Comparison of ENCODE assay signal across 17 cellular contexts in genomic region chr17:77862890-77863813, GRCh38.
A peak's percentile ranks its signal among the peaks of the same experiment; 100 is the strongest.
DNase-seq lines count a peak whose midpoint lies in the region; ATAC-seq and TF ChIP-seq lines count a peak whose summit lies in the region.
"Had no signal": no experiment of that assay in that cellular context is flagged by ENCODE, and none has a peak within 500 bp of the region (broad histone marks: within the 10 kb centered on the region; RNA-seq: fewer than 3 reads in every experiment).

No MANE protein-coding gene starts in this region.

- no peaks in the 10 kb centered on the region for H3K9me3 ChIP-seq in BLaER1 treated with 17β-estradiol and CSF1 and Interleukin-3, amounts not matched to agents 10 nM and 100 nM (replicated peaks in 1 of 11)
- H3K9me3 ChIP-seq: gastrocnemius medialis had no signal

- TF ChIP-seq CTCF in GM23338 (conservative IDR thresholded peaks at IDR 0.05; ENCODE audit: low read depth in 2 of 2), result no peak
- TF ChIP-seq CTCF in brain (conservative IDR thresholded peaks at IDR 0.05), result no peak

- H3F3A ChIP-seq in GM23338 (replicated peaks; ENCODE audit: low read depth), result no peaks in the 10 kb centered on the region

- no peak for DNase-seq in GM23338 (ENCODE audit: low spot score)
- DNase-seq in naive thymus-derived CD8-positive, alpha-beta T cell, result peak in 1 of 10 donors; percentile 44
- no peak for DNase-seq in NCI-H187 treated with DMSO at 0.1 percent for 48 hours (lab: John Stamatoyannopoulos, UW)
- DNase-seq: activated gamma-delta T cell; CD4-positive, alpha-beta T cell; effector memory CD4-positive, alpha-beta T cell; gastrocnemius medialis; H9; Karpas-422; RPMI8226; stimulated activated naive B cell treated with anti-CD40 and anti-IgM and Interleukin-4, amounts not matched to agents 10 μg/mL and 1 μg/mL and 100 μg/mL, for 72 hours had no signal

- H3K4me3 Mint-ChIP-seq in GM23338, result no peak overlapping the region
- H3K4me3 Mint-ChIP-seq in brain, result no peak overlapping the region
- H3K4me3 Mint-ChIP-seq in naive thymus-derived CD8-positive, alpha-beta T cell, result peak overlapping the region in 1 of 10 donors; percentile 7
- H3K4me3 Mint-ChIP-seq: CD4-positive, alpha-beta T cell; H9; stimulated activated naive B cell treated with anti-CD40 and anti-IgM and Interleukin-4, amounts not matched to agents 10 μg/mL and 1 μg/mL and 100 μg/mL, for 72 hours had no signal

- H3K9me2 ChIP-seq in GM23338 (ENCODE audit: insufficient read depth), result no peaks in the 10 kb centered on the region; the same call in 1 of the 2 replicates

- H3K4me3 ChIP-seq in BLaER1 treated with 17β-estradiol and CSF1 and Interleukin-3, amounts not matched to agents 10 nM and 100 nM, result no peak overlapping the region
- H3K4me3 ChIP-seq in GM23338, result no peak overlapping the region
- H3K4me3 ChIP-seq: gastrocnemius medialis had no signal

- peak overlapping the region; percentile 78 to 95 (median 91) for H3K4me2 ChIP-seq in BLaER1 treated with 17β-estradiol and CSF1 and Interleukin-3, amounts not matched to agents 10 nM and 100 nM
- no peak overlapping the region for H3K4me2 ChIP-seq in GM23338

- H3K27ac ChIP-seq in BLaER1 treated with 17β-estradiol and CSF1 and Interleukin-3, amounts not matched to agents 10 nM and 100 nM, result peak overlapping the region in 3 of 11 experiments; percentile 1 to 41 (median 32); a peak in 2 of 22 replicates
- H3K27ac ChIP-seq in GM23338 (ENCODE audit: low read depth), result no peak overlapping the region
- H3K27ac ChIP-seq: brain microvascular endothelial cell, gastrocnemius medialis had no signal

- H3K36me3 Mint-ChIP-seq in GM23338 (ENCODE audit: low read depth) (no peaks in the 10 kb centered on the region), brain (no peaks in the 10 kb centered on the region)
- H3K36me3 Mint-ChIP-seq in naive thymus-derived CD8-positive, alpha-beta T cell, result no peaks in the 10 kb centered on the region

- H3K27me3 ChIP-seq in BLaER1 treated with 17β-estradiol and CSF1 and Interleukin-3, amounts not matched to agents 10 nM and 100 nM, result peaks cover 0 to 52% (median 11%) of the 10 kb centered on the region in 11 experiments; a peak in 14 of 22 replicates
- no peaks in the 10 kb centered on the region for H3K27me3 ChIP-seq in GM23338 (ENCODE audit: insufficient read depth)

- peaks cover 23% of the 10 kb centered on the region for H3K27me3 Mint-ChIP-seq in GM23338 (ENCODE audit: insufficient read depth, low read depth, poor library complexity)
- peaks cover 7% of the 10 kb centered on the region for H3K27me3 Mint-ChIP-seq in brain
- H3K27me3 Mint-ChIP-seq in naive thymus-derived CD8-positive, alpha-beta T cell, result peaks cover 0 to 5% (median 0%) of the 10 kb centered on the region in 5 donors
- H3K27me3 Mint-ChIP-seq: CD4-positive, alpha-beta T cell had no signal

- H3K36me3 ChIP-seq in BLaER1 treated with 17β-estradiol and CSF1 and Interleukin-3, amounts not matched to agents 10 nM and 100 nM, result no peaks in the 10 kb centered on the region
- H3K36me3 ChIP-seq in GM23338 (ENCODE audit: insufficient read depth), result no peaks in the 10 kb centered on the region
- H3K36me3 ChIP-seq: brain microvascular endothelial cell, gastrocnemius medialis had no signal

- ATAC-seq in GM23338, result no peak
- ATAC-seq in naive thymus-derived CD8-positive, alpha-beta T cell, result no peak
- ATAC-seq in GM21723 (IDR thresholded peaks at IDR 0.05; ENCODE audit: unreplicated experiment), result no peak
- no peak for ATAC-seq in GM19452 (IDR thresholded peaks at IDR 0.05; ENCODE audit: unreplicated experiment)
- no peak for ATAC-seq in GM18909 (IDR thresholded peaks at IDR 0.05; ENCODE audit: poor library complexity, unreplicated experiment)

- H3K4me1 Mint-ChIP-seq in GM23338, result peaks cover 17% of the 10 kb centered on the region
- H3K4me1 Mint-ChIP-seq in brain, result peaks cover 48% of the 10 kb centered on the region
- H3K4me1 Mint-ChIP-seq in naive thymus-derived CD8-positive, alpha-beta T cell, result peaks cover 23 to 57% (median 28%) of the 10 kb centered on the region in 4 donors

- H3K27ac Mint-ChIP-seq in GM23338, result no peak overlapping the region
- peak overlapping the region in 4 of 5 experiments; percentile 11 to 95 (median 61) for H3K27ac Mint-ChIP-seq in brain
- peak overlapping the region in 6 of 10 donors; percentile 14 to 75 (median 50) for H3K27ac Mint-ChIP-seq in naive thymus-derived CD8-positive, alpha-beta T cell
- H3K27ac Mint-ChIP-seq: CD4-positive, alpha-beta T cell; stimulated activated naive B cell treated with anti-CD40 and anti-IgM and Interleukin-4, amounts not matched to agents 10 μg/mL and 1 μg/mL and 100 μg/mL, for 72 hours had no signal

- peaks cover 39 to 63% (median 53%) of the 10 kb centered on the region in 10 experiments for H3K4me1 ChIP-seq in BLaER1 treated with 17β-estradiol and CSF1 and Interleukin-3, amounts not matched to agents 10 nM and 100 nM
- no peaks in the 10 kb centered on the region for H3K4me1 ChIP-seq in GM23338 (ENCODE audit: insufficient read depth)

- peaks cover 3% of the 10 kb centered on the region; the same call in 1 of the 3 replicates for H3K9me3 Mint-ChIP-seq in GM23338
- H3K9me3 Mint-ChIP-seq in brain, result peaks cover 0 to 13% (median 2%) of the 10 kb centered on the region in 5 experiments
- peaks cover 0 to 5% (median 0%) of the 10 kb centered on the region in 9 donors for H3K9me3 Mint-ChIP-seq in naive thymus-derived CD8-positive, alpha-beta T cell
- H3K9me3 Mint-ChIP-seq: CD4-positive, alpha-beta T cell; H9 had no signal

- no peaks in the 10 kb centered on the region for H3K79me2 ChIP-seq in GM23338 (replicated peaks; ENCODE audit: insufficient read depth)

- peaks cover 0 to 27% (median 11%) of the 10 kb centered on the region in 11 experiments; a peak in 10 of 22 replicates for H4K20me1 ChIP-seq in BLaER1 treated with 17β-estradiol and CSF1 and Interleukin-3, amounts not matched to agents 10 nM and 100 nM
- no peaks in the 10 kb centered on the region for H4K20me1 ChIP-seq in GM23338 (replicated peaks; ENCODE audit: insufficient read depth)

- 0 out of 2 replicates have a peak overlapping the region, but pooled peaks have one; percentile 63 for H2AFZ ChIP-seq in GM23338

- peak overlapping the region in 6 of 11 experiments; percentile 43 to 64 (median 53); a peak in 8 of 22 replicates for H3K9ac ChIP-seq in BLaER1 treated with 17β-estradiol and CSF1 and Interleukin-3, amounts not matched to agents 10 nM and 100 nM

- POLR2A ChIA-PET in naive thymus-derived CD8-positive, alpha-beta T cell (lab: Charles Lee), result interaction anchor here (0.6 to 1.4 kb wide), 2 partner anchors 25 to 307 kb away, joined by 3 to 6 read pairs; no protein-coding TSS in a partner anchor

TF ChIP-seq in GM23338, 12 proteins besides CTCF, POLR2A, EP300 and RAD21 (continues in another document):
- TF ChIP-seq ZNF462 (CRISPR knock-in tag; IDR thresholded peaks at IDR 0.05) (no peak), STAT1 (IDR thresholded peaks at IDR 0.05; ENCODE audit: unreplicated experiment) (no peak)
